In genomic region chr16:57462978-57463362, GRCh38 we compare ENCODE assay signal across 9 cellular contexts. TPM values are rescaled to one million over a fixed set of nuclear protein-coding genes. Genes with fewer than 3 reads are reported as not detected.
DNase-seq lines count a peak whose midpoint lies in the region; ATAC-seq and TF ChIP-seq lines count a peak whose summit lies in the region.
"Had no signal": no experiment of that assay in that cellular context is flagged by ENCODE, and none has a peak within 500 bp of the region (broad histone marks: within the 10 kb centered on the region; RNA-seq: fewer than 3 reads in every experiment).

No MANE protein-coding gene starts in this region.

- peak overlapping the region; percentile 99 for H3K27ac Mint-ChIP-seq in endodermal cell

- peaks cover 70% of the 10 kb centered on the region for H3K36me3 Mint-ChIP-seq in endodermal cell (ENCODE audit: low read depth)

- no peaks in the 10 kb centered on the region for H3K4me1 Mint-ChIP-seq in endodermal cell

- peaks cover 62% of the 10 kb centered on the region for H3K36me3 ChIP-seq in OCI-LY1 (ENCODE audit: insufficient read depth, low read length)
- H3K36me3 ChIP-seq in endodermal cell (ENCODE audit: control insufficient read depth, insufficient read depth, low read length): peaks cover 59% of the 10 kb centered on the region
- H3K36me3 ChIP-seq in neural cell (ENCODE audit: insufficient read depth, low read length): no peaks in the 10 kb centered on the region

- H4K20me1 ChIP-seq in OCI-LY1 (ENCODE audit: insufficient read depth, low read length) (no peaks in the 10 kb centered on the region), neural cell (ENCODE audit: insufficient read depth) (no peaks in the 10 kb centered on the region)

- H2AFZ ChIP-seq in OCI-LY1 (ENCODE audit: low read length): no peak overlapping the region
- no peak overlapping the region for H2AFZ ChIP-seq in neural cell (ENCODE audit: low read depth, low read length)

- peak overlapping the region; percentile 97 for H3K4me2 ChIP-seq in OCI-LY1 (ENCODE audit: low read length)
- H3K4me2 ChIP-seq in neural cell (ENCODE audit: low read length): peak overlapping the region; percentile 94

- H3K9me2 ChIP-seq in OCI-LY1 (ENCODE audit: low read depth, low read length) (no peaks in the 10 kb centered on the region), neural cell (ENCODE audit: insufficient read depth, low read length) (no peaks in the 10 kb centered on the region)

- TF ChIP-seq RAD21 in neural cell (conservative IDR thresholded peaks at IDR 0.05): no peak

- no peaks in the 10 kb centered on the region for H3K27me3 ChIP-seq in OCI-LY1 (ENCODE audit: insufficient read depth, low read length)
- H3K27me3 ChIP-seq in endodermal cell (ENCODE audit: control insufficient read depth, insufficient read depth, low read length, poor library complexity, severe bottlenecking): no peaks in the 10 kb centered on the region
- H3K27me3 ChIP-seq in neural cell (ENCODE audit: insufficient read depth, low read depth, low read length): no peaks in the 10 kb centered on the region

- H3K79me2 ChIP-seq in OCI-LY1 (ENCODE audit: insufficient read depth, low read length) (peaks cover 8% of the 10 kb centered on the region), neural cell (replicated peaks; ENCODE audit: insufficient read depth, low read length) (peaks cover 15% of the 10 kb centered on the region)

- no peaks in the 10 kb centered on the region for H3K9me3 Mint-ChIP-seq in endodermal cell

- H3K9me3 ChIP-seq in OCI-LY1 (ENCODE audit: low read length) (no peaks in the 10 kb centered on the region), endodermal cell (ENCODE audit: control insufficient read depth, low read length) (no peaks in the 10 kb centered on the region), neural cell (ENCODE audit: low read length) (no peaks in the 10 kb centered on the region)

- TF ChIP-seq EP300 in neural cell (conservative IDR thresholded peaks at IDR 0.05; ENCODE audit: poor library complexity, severe bottlenecking): no peak

- 0 to 1% methylated on average over 1 to 16 of the region's 16 CpGs for WGBS in endodermal cell (ENCODE audit: insufficient coverage in 1 of 2, insufficient read length in 1 of 2), 2 experiments

- TF ChIP-seq CTCF in OCI-LY1 (IDR thresholded peaks at IDR 0.05; ENCODE audit: low read length): no peak
- no peak for TF ChIP-seq CTCF in endodermal cell (conservative IDR thresholded peaks at IDR 0.05)
- TF ChIP-seq CTCF in neural cell (IDR thresholded peaks at IDR 0.05; ENCODE audit: poor library complexity, severe bottlenecking): no peak

- H3K4me3 ChIP-seq in OCI-LY1 (ENCODE audit: low read depth, low read length, poor library complexity, severe bottlenecking) (peak overlapping the region; percentile 82), endodermal cell (ENCODE audit: low read length) (peak overlapping the region; percentile 94), neural cell (ENCODE audit: low read length) (peak overlapping the region; percentile 92)

- H3K9ac ChIP-seq in OCI-LY1 (ENCODE audit: low read length) (peak overlapping the region; percentile 79), endodermal cell (ENCODE audit: extremely low read depth, low read length, poor library complexity, severe bottlenecking) (peak overlapping the region; percentile 69), neural cell (ENCODE audit: low read length) (peak overlapping the region; percentile 73)

- H3K27ac ChIP-seq in OCI-LY1 (ENCODE audit: low read depth, low read length, poor library complexity, severe bottlenecking) (no peak overlapping the region), endodermal cell (ENCODE audit: low read depth, low read length) (no peak overlapping the region), neural cell (ENCODE audit: low read length) (peak overlapping the region; percentile 66)

- no peaks in the 10 kb centered on the region for H3K27me3 Mint-ChIP-seq in endodermal cell (ENCODE audit: insufficient read depth)

- peaks cover 9% of the 10 kb centered on the region for H3K4me1 ChIP-seq in OCI-LY1 (ENCODE audit: insufficient read depth, low read length, severe bottlenecking)
- H3K4me1 ChIP-seq in endodermal cell (ENCODE audit: control insufficient read depth, insufficient read depth, low read length): no peaks in the 10 kb centered on the region

- ATAC-seq in GM18502 (IDR thresholded peaks at IDR 0.05; ENCODE audit: poor library complexity, unreplicated experiment): peak; percentile 17
- no peak for ATAC-seq in GM19023 (IDR thresholded peaks at IDR 0.05; ENCODE audit: unreplicated experiment)

- DNase-seq in endodermal cell (no peak), DMS114 treated with DMSO at 0.1 percent for 48 hours (lab: John Stamatoyannopoulos, UW; ENCODE audit: unreplicated experiment) (no peak), COLO668 (lab: John Stamatoyannopoulos, UW; ENCODE audit: unreplicated experiment) (no peak)
- DNase-seq in activated CD8-positive, alpha-beta memory T cell treated with anti-CD3 and anti-CD28 coated beads, Interleukin-2, amount 50 U/mL, for 4 hours: no peak

- no peaks in the 10 kb centered on the region for H3F3A ChIP-seq in OCI-LY1 (ENCODE audit: insufficient read depth, low read length)
- H3F3A ChIP-seq in neural cell (ENCODE audit: insufficient read depth, low read length, poor library complexity, severe bottlenecking): no peaks in the 10 kb centered on the region

- H3K4me3 Mint-ChIP-seq in endodermal cell: peak overlapping the region; percentile 97

TF ChIP-seq in neural cell, 6 proteins besides CTCF, POLR2A, EP300 and RAD21:
- no peak for TF ChIP-seq MXI1 (conservative IDR thresholded peaks at IDR 0.05; ENCODE audit: poor library complexity, severe bottlenecking)

RNA-seq across cellular contexts. Expression of gene POLR2C, which starts 0.5 kb away (rescaled TPM):
- total RNA-seq in endodermal cell: 10 to 100 TPM; 72.0 to 88.3 TPM
- 85.1 TPM for polyA plus RNA-seq in endodermal cell (2013, experiment 1 of 2)
- 81.8 TPM for polyA plus RNA-seq in endodermal cell (2013, experiment 2 of 2)
- 109 and 132 TPM in 2 replicates for polyA plus RNA-seq in neural cell
- polyA minus RNA-seq in neural cell: 64.0 and 65.8 TPM in 2 replicates

RNA-seq across cellular contexts. Expression of gene COQ9, which starts 15.7 kb away (rescaled TPM):
- 10 to 100 TPM; 34.5 to 38.2 TPM for total RNA-seq in endodermal cell
- polyA plus RNA-seq in endodermal cell (2013, experiment 1 of 2): 43.2 TPM
- polyA plus RNA-seq in endodermal cell (2013, experiment 2 of 2): 38.7 TPM
- 78.7 and 95.0 TPM in 2 replicates for polyA plus RNA-seq in neural cell
- 40.5 and 47.7 TPM in 2 replicates for polyA minus RNA-seq in neural cell

RNA-seq across cellular contexts. Expression of gene CIAPIN1, which starts 15.8 kb away (rescaled TPM):
- total RNA-seq in endodermal cell: 10 to 100 TPM; 77.5 to 87.1 TPM
- polyA plus RNA-seq in endodermal cell (2013, experiment 1 of 2): 74.2 TPM
- 64.5 TPM for polyA plus RNA-seq in endodermal cell (2013, experiment 2 of 2)
- 117 and 131 TPM in 2 replicates for polyA plus RNA-seq in neural cell
- polyA minus RNA-seq in neural cell: 74.2 and 82.3 TPM in 2 replicates

RNA-seq across cellular contexts. Expression of gene DOK4, which starts 23.3 kb away (rescaled TPM):
- 10 to 100 TPM; 17.9 to 22.1 TPM for total RNA-seq in endodermal cell
- polyA plus RNA-seq in endodermal cell (2013, experiment 1 of 2): 26.6 TPM
- polyA plus RNA-seq in endodermal cell (2013, experiment 2 of 2): 27.8 TPM
- 214 and 250 TPM in 2 replicates for polyA plus RNA-seq in neural cell
- polyA minus RNA-seq in neural cell: 101 and 102 TPM in 2 replicates

RNA-seq across cellular contexts. Expression of gene CCL17, which starts 58.4 kb away (rescaled TPM):
- total RNA-seq in endodermal cell: not detected
- polyA plus RNA-seq in endodermal cell (2013, experiment 1 of 2): not detected
- not detected for polyA plus RNA-seq in endodermal cell (2013, experiment 2 of 2)
- polyA plus RNA-seq in neural cell: not detected in 2 replicates
- polyA minus RNA-seq in neural cell: not detected in 2 replicates
- total RNA-seq: T-helper 2 cell treated with Interferon-gamma antibody and Interleukin-4, amounts not matched to agents 100 ng/mL and 5 ng/mL, for 36 hours had no signal
